ENCODE assay signal across 17 cellular contexts in the genomic region with DNA sequence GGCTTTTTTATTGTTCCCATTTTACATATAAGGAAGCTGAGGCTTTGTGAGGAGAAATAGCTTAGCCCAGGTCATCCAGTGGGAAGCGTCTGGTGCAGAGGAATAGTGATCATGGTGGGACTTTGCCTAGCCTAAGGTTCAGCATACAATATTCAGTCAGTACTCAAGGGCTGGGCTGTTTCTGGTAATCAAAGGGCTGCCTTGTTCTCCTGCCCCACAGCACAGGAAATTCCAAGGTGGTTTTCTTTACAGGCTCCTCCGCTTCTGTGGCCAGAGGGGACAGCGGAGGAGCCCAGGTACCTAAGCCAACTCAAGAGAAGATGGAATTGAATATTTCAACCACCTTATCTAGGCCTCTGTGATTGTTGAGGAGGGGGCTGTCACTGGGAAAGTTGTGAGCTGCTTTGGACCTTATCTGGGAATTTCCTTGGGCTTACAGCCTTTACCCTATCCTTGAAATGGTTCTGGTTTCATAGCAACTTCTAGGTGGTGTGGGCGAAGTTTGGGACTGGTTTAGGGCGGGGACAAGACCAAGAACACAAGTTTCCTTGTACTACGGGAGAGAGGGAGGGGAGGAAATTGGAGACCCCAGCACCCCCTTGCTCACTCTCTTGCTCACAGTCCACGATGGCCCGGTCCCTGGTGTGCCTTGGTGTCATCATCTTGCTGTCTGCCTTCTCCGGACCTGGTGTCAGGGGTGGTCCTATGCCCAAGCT. TPM values are rescaled to one million over a fixed set of nuclear protein-coding genes. Genes with fewer than 3 reads are reported as not detected.
DNase-seq lines count a peak whose midpoint lies in the region; ATAC-seq, FAIRE-seq and TF ChIP-seq lines count a peak whose summit lies in the region.
"Had no signal": no experiment of that assay in that cellular context is flagged by ENCODE, and none has a peak within 500 bp of the region (broad histone marks: within the 10 kb centered on the region; RNA-seq: fewer than 3 reads in every experiment).

Gene MIA (plus strand): TSS at position 606 of the 716 bp plus-strand sequence. CDS start 22 bp downstream, at position 628.

- POLR2A ChIA-PET in activated naive CD8-positive, alpha-beta T cell treated with anti-CD3 and anti-CD28 coated beads, Interleukin-2, amount 10 ng/mL, durations not matched to agents 7 days and 5 days (lab: Charles Lee): interaction anchor here (0.6 to 4.4 kb wide), 2 partner anchors 21 to 24 kb away, joined by 3 to 92 read pairs; partner anchors contain the start of genes ACTMAP and SNRPA

- no peaks in the 10 kb centered on the region for H3K9me3 Mint-ChIP-seq in activated naive CD8-positive, alpha-beta T cell treated with anti-CD3 and anti-CD28 coated beads, Interleukin-2, amount 10 ng/mL, durations not matched to agents 7 days and 5 days
- H3K9me3 Mint-ChIP-seq in naive B cell: peaks cover 0 to 9% (median 3%) of the 10 kb centered on the region in 7 donors

- no peak for ATAC-seq in activated naive CD8-positive, alpha-beta T cell treated with anti-CD3 and anti-CD28 coated beads, Interleukin-2, amount 10 ng/mL, durations not matched to agents 7 days and 5 days (ENCODE audit: low read depth)
- no peak for ATAC-seq in naive B cell (ENCODE audit: low read depth in 2 of 2)
- ATAC-seq in HG02610 (IDR thresholded peaks at IDR 0.05; ENCODE audit: unreplicated experiment): no peak
- ATAC-seq: activated naive CD4-positive, alpha-beta T cell treated with anti-CD3 and anti-CD28 coated beads, Interleukin-2, amount 50 U/mL, for 72 hours; lower lobe of right lung had no signal

- H3K4me1 ChIP-seq in left ventricle myocardium inferior: peaks cover 19% of the 10 kb centered on the region
- peaks cover 0 to 15% of the 10 kb centered on the region in 2 donors for H3K4me1 ChIP-seq in right atrium auricular region
- H3K4me1 ChIP-seq in kidney (ENCODE audit: control insufficient read depth in 1 of 2, insufficient read depth in 1 of 2, low read depth in 1 of 2, low read length in 2 of 2): peaks cover 10% of the 10 kb centered on the region in 2 donors

- no peaks in the 10 kb centered on the region for H3K36me3 ChIP-seq in left ventricle myocardium inferior
- H3K36me3 ChIP-seq in right atrium auricular region: no peaks in the 10 kb centered on the region
- no peaks in the 10 kb centered on the region for H3K36me3 ChIP-seq in kidney (ENCODE audit: control insufficient read depth in 1 of 2, insufficient read depth in 2 of 2, low read length in 2 of 2)

- no peaks in the 10 kb centered on the region for H3K9me3 ChIP-seq in left ventricle myocardium inferior (replicated peaks)
- H3K9me3 ChIP-seq in right atrium auricular region: no peaks in the 10 kb centered on the region
- no peaks in the 10 kb centered on the region for H3K9me3 ChIP-seq in kidney (ENCODE audit: control insufficient read depth in 1 of 2, low read length in 2 of 2)
- H3K9me3 ChIP-seq: lower lobe of right lung, SK-N-SH, testis had no signal

- H3K4me3 ChIP-seq in left ventricle myocardium inferior (no peak within 1 kb of the TSS), right atrium auricular region (no peak within 1 kb of the TSS), kidney (ENCODE audit: low read length in 2 of 2) (no peak within 1 kb of the TSS)
- H3K4me3 ChIP-seq: testis had no signal

- H3K4me3 Mint-ChIP-seq in activated naive CD8-positive, alpha-beta T cell treated with anti-CD3 and anti-CD28 coated beads, Interleukin-2, amount 10 ng/mL, durations not matched to agents 7 days and 5 days: peak within 1 kb of the TSS; percentile 19
- peak within 1 kb of the TSS; percentile 5 to 98 (median 60) for H3K4me3 Mint-ChIP-seq in naive B cell

- H3K27me3 Mint-ChIP-seq in activated naive CD8-positive, alpha-beta T cell treated with anti-CD3 and anti-CD28 coated beads, Interleukin-2, amount 10 ng/mL, durations not matched to agents 7 days and 5 days: no peaks in the 10 kb centered on the region
- no peaks in the 10 kb centered on the region for H3K27me3 Mint-ChIP-seq in naive B cell

- H3K27me3 ChIP-seq in left ventricle myocardium inferior (ENCODE audit: low read depth): no peaks in the 10 kb centered on the region
- H3K27me3 ChIP-seq in right atrium auricular region: no peaks in the 10 kb centered on the region
- H3K27me3 ChIP-seq: testis had no signal

- FAIRE-seq in kidney (lab: Jason Lieb, UNC): no peak

- H3K27ac ChIP-seq in left ventricle myocardium inferior (replicated peaks) (peak within 1 kb of the TSS; percentile 95), right atrium auricular region (no peak within 1 kb of the TSS), kidney (ENCODE audit: low read depth in 2 of 2, low read length in 2 of 2) (no peak within 1 kb of the TSS)

- H3K36me3 Mint-ChIP-seq in activated naive CD8-positive, alpha-beta T cell treated with anti-CD3 and anti-CD28 coated beads, Interleukin-2, amount 10 ng/mL, durations not matched to agents 7 days and 5 days: peaks cover 18% of the 10 kb centered on the region
- peaks cover 6 to 8% of the 10 kb centered on the region in 2 donors for H3K36me3 Mint-ChIP-seq in naive B cell

- intact Hi-C loops in left ventricle myocardium inferior (cut with micrococcal nuclease) (no loop called here), kidney (cut with DNase I) (no loop called here)

- H3K27ac Mint-ChIP-seq in activated naive CD8-positive, alpha-beta T cell treated with anti-CD3 and anti-CD28 coated beads, Interleukin-2, amount 10 ng/mL, durations not matched to agents 7 days and 5 days: no peak within 1 kb of the TSS
- H3K27ac Mint-ChIP-seq in naive B cell: peak within 1 kb of the TSS in 5 of 6 donors; percentile 82 to 100 (median 93)

- H3K4me1 Mint-ChIP-seq in activated naive CD8-positive, alpha-beta T cell treated with anti-CD3 and anti-CD28 coated beads, Interleukin-2, amount 10 ng/mL, durations not matched to agents 7 days and 5 days: peaks cover 30% of the 10 kb centered on the region
- peaks cover 51 to 75% (median 54%) of the 10 kb centered on the region in 3 donors for H3K4me1 Mint-ChIP-seq in naive B cell

- H3K9ac ChIP-seq in kidney (ENCODE audit: low read length in 2 of 2): no peak within 1 kb of the TSS

- DNase-seq in left ventricle myocardium inferior: no peak
- no peak for DNase-seq in right atrium auricular region (ENCODE audit: low spot score)
- no peak for DNase-seq in activated naive CD8-positive, alpha-beta T cell treated with anti-CD3 and anti-CD28 coated beads, Interleukin-2, amount 10 ng/mL, durations not matched to agents 7 days and 5 days
- no peak for DNase-seq in naive B cell
- DNase-seq in Ammon's horn (ENCODE audit: low spot score): no peak
- no peak for DNase-seq in NCI-H2171 (lab: John Stamatoyannopoulos, UW)
- no peak for DNase-seq in kidney
- DNase-seq: activated CD4-positive, alpha-beta T cell treated with anti-CD3 and anti-CD28 coated beads, Interleukin-2, amount 50 U/mL, for 4 hours; lower lobe of right lung; NCI-H1092 treated with DMSO at 0.1 percent for 48 hours; NCI-H526; SK-N-SH; testis had no signal

- no peak for TF ChIP-seq CTCF in left ventricle myocardium inferior (IDR thresholded peaks at IDR 0.05; ENCODE audit: borderline replicate concordance)
- no peak for TF ChIP-seq CTCF in right atrium auricular region (IDR thresholded peaks at IDR 0.05)
- no peak for TF ChIP-seq CTCF in kidney (IDR thresholded peaks at IDR 0.05; ENCODE audit: borderline replicate concordance, extremely low read depth, insufficient read depth)

RNA-seq across cellular contexts. Expression of gene MIA, which starts in this region (rescaled TPM):
- total RNA-seq in left ventricle myocardium inferior: not detected
- 1 to 10 TPM in 1 of 2 donors, not detected in 1; 3.5 TPM for total RNA-seq in right atrium auricular region
- 1 to 10 TPM; 3.0 TPM for total RNA-seq in activated naive CD8-positive, alpha-beta T cell treated with anti-CD3 and anti-CD28 coated beads, Interleukin-2, amount 10 ng/mL, durations not matched to agents 7 days and 5 days
- not detected for polyA plus RNA-seq in naive B cell (ENCODE audit: low read depth in 6 of 6)
- 6.5 TPM for total RNA-seq in kidney
- polyA plus RNA-seq in kidney (ENCODE audit: insufficient read depth, low read depth, low replicate concordance): not detected
- total RNA-seq: activated naive CD4-positive, alpha-beta T cell treated with anti-CD3 and anti-CD28 coated beads, Interleukin-2, amount 50 U/mL, for 72 hours; renal cortical epithelial cell had no signal
- polyA plus RNA-seq: AG04450, SK-N-SH had no signal
